Comparison of ENCODE assay signal across 28 cellular contexts in the genomic region with DNA sequence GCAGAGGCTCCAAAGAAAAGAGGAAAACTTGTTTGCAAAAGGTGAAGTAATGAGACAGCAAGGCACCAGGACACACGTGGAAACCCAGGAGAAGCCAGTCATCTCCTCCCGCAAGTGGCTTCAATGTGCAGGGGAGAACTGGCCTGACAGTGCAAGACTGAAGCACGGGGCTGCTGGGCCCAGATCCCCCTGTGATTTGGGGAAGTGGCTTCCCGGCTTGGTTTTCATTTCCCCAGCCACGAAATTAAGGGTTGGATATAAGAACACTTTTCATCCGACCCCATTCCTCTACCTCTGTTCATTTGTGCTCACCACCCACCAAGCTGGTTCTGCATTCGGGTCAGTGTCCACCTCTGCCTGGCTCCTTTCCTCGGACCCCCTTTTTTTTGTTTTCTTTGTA.
"Had no signal": no experiment of that assay in that cellular context is flagged by ENCODE, and none has a peak within 500 bp of the region (broad histone marks: within the 10 kb centered on the region; RNA-seq: fewer than 3 reads in every experiment).

No MANE protein-coding gene starts in this region.

- H3K27me3 ChIP-seq: adrenal gland, body of pancreas, cardiac muscle cell, colonic mucosa, right lobe of liver, upper lobe of left lung, vagina had no signal

- H3K4me3 ChIP-seq: adrenal gland, body of pancreas, cardiac muscle cell, colonic mucosa, left lung, lower lobe of right lung, mucosa of descending colon, right lobe of liver, skin epidermis, thoracic aorta, upper lobe of left lung, vagina had no signal

- H3K4me1 ChIP-seq: adrenal gland, body of pancreas, left lung, lower lobe of right lung, right lobe of liver, upper lobe of left lung, vagina had no signal

- DNase-seq: activated CD4-positive, alpha-beta T cell treated with anti-CD3 and anti-CD28 coated beads for 48 hours; activated CD4-positive, alpha-beta T cell treated with anti-CD3 and anti-CD28 coated beads, Interleukin-2, amount 50 U/mL, for 48 hours; activated CD8-positive, alpha-beta memory T cell treated with anti-CD3 and anti-CD28 coated beads for 24 hours; activated effector memory CD4-positive, alpha-beta T cell treated with anti-CD3 and anti-CD28 coated beads, Interleukin-2, amount 50 U/mL, for 16 hours; activated naive CD4-positive, alpha-beta T cell treated with anti-CD3 and anti-CD28 coated beads for 36 hours; activated naive CD8-positive, alpha-beta T cell treated with anti-CD3 and anti-CD28 coated beads for 36 hours; adrenal gland; aorta; cerebellar nuclear complex; colonic mucosa; effector CD8-positive, alpha-beta T cell; left lung; lower lobe of right lung; mesendoderm; right lobe of liver; stimulated activated CD4-positive, alpha-beta T cell treated with anti-CD3 and anti-CD28 coated beads, Interleukin-12 subunit alpha, Interleukin-12 subunit beta, amount 100 ng/mL, for 4 hours; stimulated activated CD4-positive, alpha-beta T cell treated with anti-CD3 and anti-CD28 coated beads, Interleukin-4, amount 100 ng/mL, for 24 hours; T-helper 9 cell; upper lobe of left lung; WERI-Rb-1 had no signal

- H3K36me3 ChIP-seq: adrenal gland, cardiac muscle cell, colonic mucosa, left lung, lower lobe of right lung, right lobe of liver, thoracic aorta, upper lobe of left lung, vagina, WERI-Rb-1 had no signal

- ATAC-seq: activated CD4-positive, CD25-positive, alpha-beta regulatory T cell treated with anti-CD3 and anti-CD28 coated beads, Interleukin-2, amount 50 U/mL, for 24 hours; left lung; lower lobe of right lung; mucosa of descending colon; right lobe of liver had no signal

- H3K27ac ChIP-seq: adrenal gland, body of pancreas, cardiac muscle cell, colonic mucosa, epithelial cell of prostate, left lung, lower lobe of right lung, right lobe of liver, skin epidermis, thoracic aorta, upper lobe of left lung, vagina, WERI-Rb-1 had no signal

- H3K9me3 ChIP-seq: adrenal gland, body of pancreas, colonic mucosa, left lung, lower lobe of right lung, mucosa of descending colon, right lobe of liver, thoracic aorta, upper lobe of left lung, vagina had no signal
